26 cellular contexts compared by ENCODE assay signal in genomic region chr22:23286296-23286695, GRCh38.
"Had no signal": no experiment of that assay in that cellular context is flagged by ENCODE, and none has a peak within 500 bp of the region (broad histone marks: within the 10 kb centered on the region; RNA-seq: fewer than 3 reads in every experiment).

No MANE protein-coding gene starts in this region.

- H3K36me3 ChIP-seq: ovary had no signal

- H3K27me3 Mint-ChIP-seq: activated CD4-positive, alpha-beta T cell treated with anti-CD3 and anti-CD28 coated beads for 36 hours; activated CD8-positive, alpha-beta memory T cell treated with anti-CD3 and anti-CD28 coated beads, Interleukin-2, amount 10 ng/mL, durations not matched to agents 7 days and 5 days; activated naive CD4-positive, alpha-beta T cell treated with anti-CD3 and anti-CD28 coated beads, Interleukin-2, amount 50 U/mL, for 24 hours; activated naive CD8-positive, alpha-beta T cell treated with anti-CD3 and anti-CD28 coated beads, Interleukin-2, amount 50 U/mL, for 24 hours; naive B cell; progenitor cell of endocrine pancreas; stimulated activated naive B cell treated with anti-CD40 and anti-IgM and Interleukin-4, amounts not matched to agents 10 μg/mL and 1 μg/mL and 100 μg/mL, for 72 hours had no signal

- H3K79me2 ChIP-seq: hepatocyte had no signal

- H2AFZ ChIP-seq: hepatocyte had no signal

- H3K4me3 ChIP-seq: hepatocyte, ovary, smooth muscle cell had no signal

- H3K9me3 ChIP-seq: ovary had no signal

- DNase-seq: activated CD4-positive, alpha-beta T cell treated with anti-CD3 and anti-CD28 coated beads for 36 hours; activated CD4-positive, CD25-positive, alpha-beta regulatory T cell; activated CD8-positive, alpha-beta memory T cell treated with anti-CD3 and anti-CD28 coated beads, Interleukin-2, amount 10 ng/mL, durations not matched to agents 7 days and 5 days; activated CD8-positive, alpha-beta T cell treated with anti-CD3 and anti-CD28 coated beads, Interleukin-2, amount 10 ng/mL, durations not matched to agents 7 days and 5 days; activated naive CD8-positive, alpha-beta T cell treated with anti-CD3 and anti-CD28 coated beads, Interleukin-2, amount 50 U/mL, for 24 hours; activated T-cell treated with anti-CD3 and anti-CD28 coated beads, Interleukin-2, amount 50 U/mL, for 48 hours; amygdala; foreskin keratinocyte; islet precursor cell; left cardiac atrium; mammary epithelial cell; naive B cell; nephron progenitor cell; ovary; retina; stimulated activated CD4-positive, alpha-beta T cell treated with anti-CD3 and anti-CD28 coated beads, Interleukin-1b, Interleukin-23, amount 100 ng/mL, for 48 hours; stimulated activated CD4-positive, alpha-beta T cell treated with anti-CD3 and anti-CD28 coated beads, Interleukin-4, amount 100 ng/mL, for 4 hours; stimulated activated CD8-positive, alpha-beta memory T cell treated with anti-CD3 and anti-CD28 coated beads, Interleukin-4, amount 100 ng/mL, for 48 hours; stimulated activated naive B cell treated with anti-CD40 and anti-IgM and Interleukin-4, amounts not matched to agents 10 μg/mL and 1 μg/mL and 100 μg/mL, for 72 hours; trophoblast cell had no signal

- H3K27me3 ChIP-seq: foreskin keratinocyte, hepatocyte, ovary had no signal

- ATAC-seq: activated CD4-positive, alpha-beta T cell treated with anti-CD3 and anti-CD28 coated beads for 36 hours; activated CD8-positive, alpha-beta memory T cell treated with anti-CD3 and anti-CD28 coated beads, Interleukin-2, amount 10 ng/mL, durations not matched to agents 7 days and 5 days; activated CD8-positive, alpha-beta T cell treated with anti-CD3 and anti-CD28 coated beads, Interleukin-2, amount 10 ng/mL, durations not matched to agents 7 days and 5 days; activated naive CD8-positive, alpha-beta T cell treated with anti-CD3 and anti-CD28 coated beads, Interleukin-2, amount 50 U/mL, for 24 hours; foreskin keratinocyte; left cardiac atrium; stimulated activated naive B cell treated with anti-CD40 and anti-IgM and Interleukin-4, amounts not matched to agents 10 μg/mL and 1 μg/mL and 100 μg/mL, for 72 hours had no signal

- H3K4me2 ChIP-seq: hepatocyte, smooth muscle cell had no signal

- H3K4me3 Mint-ChIP-seq: activated CD4-positive, alpha-beta T cell treated with anti-CD3 and anti-CD28 coated beads for 36 hours; activated CD8-positive, alpha-beta memory T cell treated with anti-CD3 and anti-CD28 coated beads, Interleukin-2, amount 10 ng/mL, durations not matched to agents 7 days and 5 days; activated CD8-positive, alpha-beta T cell treated with anti-CD3 and anti-CD28 coated beads, Interleukin-2, amount 10 ng/mL, durations not matched to agents 7 days and 5 days; activated naive CD4-positive, alpha-beta T cell treated with anti-CD3 and anti-CD28 coated beads, Interleukin-2, amount 50 U/mL, for 24 hours; activated naive CD8-positive, alpha-beta T cell treated with anti-CD3 and anti-CD28 coated beads, Interleukin-2, amount 50 U/mL, for 24 hours; naive B cell; nephron progenitor cell; stimulated activated naive B cell treated with anti-CD40 and anti-IgM and Interleukin-4, amounts not matched to agents 10 μg/mL and 1 μg/mL and 100 μg/mL, for 72 hours had no signal

- H3K27ac ChIP-seq: foreskin keratinocyte, hepatocyte, ovary had no signal

- H3K4me1 Mint-ChIP-seq: activated naive CD4-positive, alpha-beta T cell treated with anti-CD3 and anti-CD28 coated beads, Interleukin-2, amount 50 U/mL, for 24 hours had no signal

- H3K27ac Mint-ChIP-seq: activated CD4-positive, alpha-beta T cell treated with anti-CD3 and anti-CD28 coated beads for 36 hours; activated CD8-positive, alpha-beta memory T cell treated with anti-CD3 and anti-CD28 coated beads, Interleukin-2, amount 10 ng/mL, durations not matched to agents 7 days and 5 days; activated CD8-positive, alpha-beta T cell treated with anti-CD3 and anti-CD28 coated beads, Interleukin-2, amount 10 ng/mL, durations not matched to agents 7 days and 5 days; activated naive CD8-positive, alpha-beta T cell treated with anti-CD3 and anti-CD28 coated beads, Interleukin-2, amount 50 U/mL, for 24 hours; activated T-helper 2 cell treated with anti-CD3 and anti-CD28 coated beads, Interferon-gamma antibody, Interleukin-2, Interleukin-4, amounts not matched to agents 10 μg/mL and 5 μg/mL and 100 μg/mL, durations not matched to agents 14 hours and 24 hours and 36 hours; nephron progenitor cell; stimulated activated naive B cell treated with anti-CD40 and anti-IgM and Interleukin-4, amounts not matched to agents 10 μg/mL and 1 μg/mL and 100 μg/mL, for 72 hours had no signal

- FAIRE-seq: endothelial cell of umbilical vein had no signal

- H3K9me3 Mint-ChIP-seq: activated naive CD4-positive, alpha-beta T cell treated with anti-CD3 and anti-CD28 coated beads, Interleukin-2, amount 50 U/mL, for 24 hours; activated naive CD8-positive, alpha-beta T cell treated with anti-CD3 and anti-CD28 coated beads, Interleukin-2, amount 50 U/mL, for 24 hours; activated T-helper 2 cell treated with anti-CD3 and anti-CD28 coated beads, Interferon-gamma antibody, Interleukin-2, Interleukin-4, amounts not matched to agents 10 μg/mL and 5 μg/mL and 100 μg/mL, durations not matched to agents 14 hours and 24 hours and 36 hours; naive B cell; nephron progenitor cell; stimulated activated naive B cell treated with anti-CD40 and anti-IgM and Interleukin-4, amounts not matched to agents 10 μg/mL and 1 μg/mL and 100 μg/mL, for 72 hours had no signal
